In the genomic region with DNA sequence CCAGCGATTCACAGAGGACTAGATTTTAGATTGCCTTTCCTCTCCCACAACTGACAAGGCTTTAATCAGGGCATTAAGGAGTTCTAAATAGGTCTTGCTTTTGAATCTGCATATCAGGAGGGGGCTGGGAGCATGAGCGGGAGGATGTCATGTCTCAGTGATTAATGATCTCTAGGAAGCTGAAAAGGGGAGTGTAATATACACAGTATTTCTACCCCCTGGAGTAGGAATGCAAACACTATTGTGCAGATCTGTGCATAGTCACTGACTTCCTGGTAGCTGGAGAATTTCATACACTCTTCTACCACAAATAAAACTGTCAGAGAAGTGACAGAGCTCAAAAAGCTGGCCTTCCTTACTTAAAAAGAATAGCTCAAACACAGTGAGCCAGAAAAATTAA, we compare ENCODE assay signal across 1 cellular context.
TF ChIP-seq lines count a peak whose summit lies in the region.

No MANE protein-coding gene starts in this region.

TF ChIP-seq in IMR-90, 13 proteins besides CTCF, POLR2A, EP300 and RAD21 (continued from another document):
- TF ChIP-seq CEBPB (IDR thresholded peaks at IDR 0.05; ENCODE audit: low read depth, low read length) (no peak), RCOR1 (IDR thresholded peaks at IDR 0.05; ENCODE audit: insufficient replicate concordance, low read length) (no peak), RFX5 (IDR thresholded peaks at IDR 0.05; ENCODE audit: low read depth, low read length) (no peak), MAZ (IDR thresholded peaks at IDR 0.05; ENCODE audit: borderline replicate concordance, low read depth, low read length) (no peak), BHLHE40 (IDR thresholded peaks at IDR 0.05; ENCODE audit: low read depth, low read length) (no peak), MXI1 (IDR thresholded peaks at IDR 0.05; ENCODE audit: borderline replicate concordance, low read depth, low read length) (no peak), NFE2L2 (IDR thresholded peaks at IDR 0.05; ENCODE audit: low read depth, low read length) (no peak), FOS (IDR thresholded peaks at IDR 0.05; ENCODE audit: low read depth, low read length) (no peak), MAFK (IDR thresholded peaks at IDR 0.05; ENCODE audit: low read depth, low read length) (no peak)
- TF ChIP-seq, protein P1, sequence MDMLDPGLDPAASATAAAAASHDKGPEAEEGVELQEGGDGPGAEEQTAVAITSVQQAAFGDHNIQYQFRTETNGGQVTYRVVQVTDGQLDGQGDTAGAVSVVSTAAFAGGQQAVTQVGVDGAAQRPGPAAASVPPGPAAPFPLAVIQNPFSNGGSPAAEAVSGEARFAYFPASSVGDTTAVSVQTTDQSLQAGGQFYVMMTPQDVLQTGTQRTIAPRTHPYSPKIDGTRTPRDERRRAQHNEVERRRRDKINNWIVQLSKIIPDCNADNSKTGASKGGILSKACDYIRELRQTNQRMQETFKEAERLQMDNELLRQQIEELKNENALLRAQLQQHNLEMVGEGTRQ (IDR thresholded peaks at IDR 0.05; ENCODE audit: low read depth, low read length): no peak
TF ChIP-seq in IMR-90: peak in this region for 0.
